In the genomic region with DNA sequence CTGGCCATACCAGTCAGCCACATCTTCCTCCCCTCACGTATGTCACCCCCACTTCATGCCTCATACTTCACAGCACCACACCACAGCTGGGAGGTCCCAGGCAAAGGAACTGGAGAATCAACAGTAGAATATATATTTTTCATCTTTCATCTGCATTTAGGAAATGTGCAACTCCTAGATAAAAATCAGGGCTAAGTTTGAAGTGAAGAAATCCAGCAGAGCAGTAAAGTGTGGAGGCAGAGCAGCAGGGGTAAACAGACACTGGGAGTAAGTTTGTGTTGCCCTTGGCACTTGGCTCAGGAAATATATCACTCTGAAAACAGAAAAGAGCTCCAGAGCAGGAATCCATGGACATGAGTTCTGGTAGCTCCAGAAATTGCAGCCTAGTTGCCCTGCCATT, we compare ENCODE assay signal across 1 cellular context.
TF ChIP-seq lines count a peak whose summit lies in the region.

No MANE protein-coding gene starts in this region.

TF ChIP-seq in H1, 55 proteins besides CTCF, POLR2A, EP300 and RAD21:
- TF ChIP-seq CEBPB (IDR thresholded peaks at IDR 0.05; ENCODE audit: low read depth, low read length) (no peak), CBX5 (IDR thresholded peaks at IDR 0.05; ENCODE audit: low read depth, low read length) (no peak), RNF2 (IDR thresholded peaks at IDR 0.05; ENCODE audit: borderline replicate concordance, low read depth, low read length, missing control alignments, poor library complexity, severe bottlenecking) (no peak)
